13 cellular contexts compared by ENCODE assay signal in genomic region chr15:68699881-68700394, GRCh38.
DNase-seq lines count a peak whose midpoint lies in the region; ATAC-seq and TF ChIP-seq lines count a peak whose summit lies in the region.
"Had no signal": no experiment of that assay in that cellular context is flagged by ENCODE, and none has a peak within 500 bp of the region (broad histone marks: within the 10 kb centered on the region; RNA-seq: fewer than 3 reads in every experiment).

No MANE protein-coding gene starts in this region.

- peak overlapping the region; percentile 70 for H3K9ac ChIP-seq in skeletal muscle satellite cell (ENCODE audit: low read depth, low read length)
- H3K9ac ChIP-seq: parathyroid adenoma had no signal

- 0 out of 2 replicates have a peak overlapping the region, but pooled peaks have one; percentile 89 for H3K27ac Mint-ChIP-seq in GM23338

- TF ChIP-seq CTCF in GM23338 (conservative IDR thresholded peaks at IDR 0.05; ENCODE audit: low read depth in 2 of 2) (no peak), lung (IDR thresholded peaks at IDR 0.05; ENCODE audit: control extremely low read depth, extremely low read depth) (no peak)

- H3K9me2 ChIP-seq in GM23338 (ENCODE audit: insufficient read depth): no peaks in the 10 kb centered on the region

- peak; percentile 15 for ATAC-seq in GM23338
- no peak for ATAC-seq in lung (ENCODE audit: insufficient read depth, low FRiP score)
- ATAC-seq in GM18517 (IDR thresholded peaks at IDR 0.05; ENCODE audit: unreplicated experiment): no peak

- H3K27me3 Mint-ChIP-seq in GM23338 (ENCODE audit: insufficient read depth, low read depth, poor library complexity): peaks cover 18% of the 10 kb centered on the region

- H3K36me3 Mint-ChIP-seq in GM23338 (ENCODE audit: low read depth): peaks cover 4% of the 10 kb centered on the region; the same call in 1 of the 3 replicates

- H2AFZ ChIP-seq in GM23338: peak overlapping the region; percentile 91; the same call in 1 of the 2 replicates

- H3K4me1 Mint-ChIP-seq in GM23338: peaks cover 30% of the 10 kb centered on the region

- peaks cover 3% of the 10 kb centered on the region; the same call in 2 of the 3 replicates for H3K9me3 Mint-ChIP-seq in GM23338

- H3K4me1 ChIP-seq in GM23338 (ENCODE audit: insufficient read depth): peaks cover 9% of the 10 kb centered on the region; the same call in 1 of the 2 replicates
- H3K4me1 ChIP-seq in lung (ENCODE audit: control insufficient read depth in 2 of 2, insufficient read depth in 2 of 2, low read length in 2 of 2): peaks cover 0 to 9% of the 10 kb centered on the region in 2 donors
- peaks cover 9% of the 10 kb centered on the region for H3K4me1 ChIP-seq in skeletal muscle satellite cell (ENCODE audit: control insufficient read depth, insufficient read depth, low read length)

- H3K36me3 ChIP-seq in GM23338 (ENCODE audit: insufficient read depth) (no peaks in the 10 kb centered on the region), lung (ENCODE audit: control insufficient read depth in 2 of 2, insufficient read depth in 2 of 2, low read length in 2 of 2) (no peaks in the 10 kb centered on the region), skeletal muscle satellite cell (ENCODE audit: insufficient read depth, low read length) (no peaks in the 10 kb centered on the region)
- H3K36me3 ChIP-seq: brain microvascular endothelial cell had no signal

- 63 to 67% methylated on average over 11 of the region's 11 CpGs for WGBS in lung, 2 donors

- H3K4me3 ChIP-seq in GM23338 (no peak overlapping the region), lung (no peak overlapping the region), skeletal muscle satellite cell (ENCODE audit: low read length) (no peak overlapping the region)
- H3K4me3 ChIP-seq: K562 had no signal

- H3K4me2 ChIP-seq in GM23338 (peak overlapping the region; percentile 63), skeletal muscle satellite cell (ENCODE audit: low read length) (no peak overlapping the region)

- H3K27ac ChIP-seq in GM23338 (ENCODE audit: low read depth) (no peak overlapping the region), lung (ENCODE audit: low read depth in 1 of 2, low read length in 1 of 2) (peak overlapping the region; percentile 24 to 52)
- H3K27ac ChIP-seq: brain microvascular endothelial cell, parathyroid adenoma had no signal

- no peaks in the 10 kb centered on the region for H4K20me1 ChIP-seq in GM23338 (replicated peaks; ENCODE audit: insufficient read depth)

- no peaks in the 10 kb centered on the region for H3K79me2 ChIP-seq in GM23338 (replicated peaks; ENCODE audit: insufficient read depth)
- H3K79me2 ChIP-seq: parathyroid adenoma had no signal

- H3K27me3 ChIP-seq in GM23338 (ENCODE audit: insufficient read depth) (no peaks in the 10 kb centered on the region), lung (ENCODE audit: control insufficient read depth, insufficient read depth) (no peaks in the 10 kb centered on the region), skeletal muscle satellite cell (ENCODE audit: control insufficient read depth, insufficient read depth, low read length) (no peaks in the 10 kb centered on the region)
- H3K27me3 ChIP-seq: brain microvascular endothelial cell had no signal

- H3K9me3 ChIP-seq in lung (ENCODE audit: control insufficient read depth in 2 of 2, insufficient read depth in 1 of 2, low read length in 1 of 2): no peaks in the 10 kb centered on the region
- H3K9me3 ChIP-seq in skeletal muscle satellite cell (replicated peaks; ENCODE audit: low read length): no peaks in the 10 kb centered on the region

- H3F3A ChIP-seq in GM23338 (replicated peaks; ENCODE audit: low read depth): 0 out of 2 replicates have a peak, but pooled peaks cover 5% of the 10 kb centered on the region

- no peak for DNase-seq in GM23338 (ENCODE audit: low spot score)
- peak; percentile 9 for DNase-seq in dermis blood vessel endothelial cell
- no peak for DNase-seq in lung (ENCODE audit: low spot score)
- DNase-seq in NCI-H526 (lab: John Stamatoyannopoulos, UW): no peak
- no peak for DNase-seq in activated CD4-positive, alpha-beta T cell treated with anti-CD3 and anti-CD28 coated beads for 48 hours
- DNase-seq in SW480 (ENCODE audit: low spot score): no peak
- DNase-seq: activated CD8-positive, alpha-beta memory T cell treated with anti-CD3 and anti-CD28 coated beads, Interleukin-2, amount 50 U/mL, for 48 hours; NCI-H1930 had no signal

- peak overlapping the region; percentile 47; the same call in 1 of the 3 replicates for H3K4me3 Mint-ChIP-seq in GM23338

TF ChIP-seq in GM23338, 12 proteins besides CTCF, POLR2A, EP300 and RAD21 (continues in another document):
- TF ChIP-seq STAT1 (IDR thresholded peaks at IDR 0.05; ENCODE audit: unreplicated experiment) (no peak), ZNF462 (CRISPR knock-in tag; IDR thresholded peaks at IDR 0.05) (no peak), EZH2 (IDR thresholded peaks at IDR 0.05; ENCODE audit: low read depth, unreplicated experiment) (no peak), ZNF331 (CRISPR knock-in tag; IDR thresholded peaks at IDR 0.05; ENCODE audit: low read depth) (no peak), EZH2phosphoT487 (IDR thresholded peaks at IDR 0.05; ENCODE audit: unreplicated experiment) (no peak)
